In genomic region chr1:21849909-21850576, GRCh38 we compare ENCODE assay signal across 8 cellular contexts. TPM values are rescaled to one million over a fixed set of nuclear protein-coding genes. Genes with fewer than 3 reads are reported as not detected.
"Had no signal": no experiment of that assay in that cellular context is flagged by ENCODE, and none has a peak within 500 bp of the region (broad histone marks: within the 10 kb centered on the region; RNA-seq: fewer than 3 reads in every experiment).

No MANE protein-coding gene starts in this region.

- H2AFZ ChIP-seq: GM23338 had no signal

- ATAC-seq: GM23338, HepG2 had no signal

- FAIRE-seq: H1, H54, HepG2 had no signal

- H3K27ac ChIP-seq: HL-60 had no signal

- H3K4me2 ChIP-seq: GM23338 had no signal

- DNase-seq: H9, HCEC 1CT had no signal

- H3K4me3 ChIP-seq: GM23338 had no signal

RNA-seq across cellular contexts. Expression of gene LDLRAD2, which starts 38.0 kb away (rescaled TPM):
- total RNA-seq: HepG2, HT1080 had no signal
- polyA plus RNA-seq: HepG2 had no signal
